8 cellular contexts compared by ENCODE assay signal in the genomic region with DNA sequence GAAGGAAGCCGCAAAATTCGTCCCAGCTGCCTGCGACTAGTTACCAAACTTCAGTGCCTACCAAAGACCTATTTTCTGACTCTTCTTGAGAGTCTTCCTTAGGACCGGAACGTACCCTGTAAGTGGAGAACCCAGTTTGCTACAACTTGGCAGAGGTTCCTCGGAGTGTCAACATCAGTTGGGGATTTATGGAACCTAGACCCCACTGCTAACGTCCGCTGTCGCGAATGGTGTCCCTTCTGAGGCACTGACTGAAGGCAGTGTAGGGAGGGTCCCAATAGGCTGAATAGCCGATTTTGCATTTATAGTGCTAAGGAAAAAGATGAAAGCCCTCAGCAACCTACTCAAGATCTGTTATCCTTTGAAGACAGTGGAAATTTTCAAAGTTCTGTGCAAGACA. TPM values are rescaled to one million over a fixed set of nuclear protein-coding genes. Genes with fewer than 3 reads are reported as not detected.
DNase-seq lines count a peak whose midpoint lies in the region; ATAC-seq and TF ChIP-seq lines count a peak whose summit lies in the region.

No MANE protein-coding gene starts in this region.

- no peak overlapping the region for H3K9ac ChIP-seq in iPS-18a (ENCODE audit: low read length)

- DNase-seq in NCI-H2227 (lab: John Stamatoyannopoulos, UW; ENCODE audit: unreplicated experiment) (peak; percentile 51), NCI-H2227 treated with DMSO at 0.1 percent for 48 hours (lab: John Stamatoyannopoulos, UW) (no peak), stomach (no peak), NCI-H146 treated with DMSO at 0.1 percent for 48 hours (lab: John Stamatoyannopoulos, UW; ENCODE audit: unreplicated experiment) (no peak)
- no peak for DNase-seq in activated CD4-positive, alpha-beta memory T cell treated with anti-CD3 and anti-CD28 coated beads for 36 hours

- ATAC-seq in GM19351 (IDR thresholded peaks at IDR 0.05; ENCODE audit: unreplicated experiment) (no peak), HG02884 (IDR thresholded peaks at IDR 0.05; ENCODE audit: unreplicated experiment) (no peak)

- peak overlapping the region; percentile 77 for H3K27ac Mint-ChIP-seq in activated CD4-positive, alpha-beta memory T cell treated with anti-CD3 and anti-CD28 coated beads for 36 hours

- no peak for TF ChIP-seq EP300 in stomach (IDR thresholded peaks at IDR 0.05)

- intact Hi-C loops in activated CD4-positive, alpha-beta memory T cell treated with anti-CD3 and anti-CD28 coated beads for 36 hours (cut with micrococcal nuclease), result loop anchor here (2.0 to 10.0 kb wide), 4 partner anchors 105 to 1283 kb away; partner anchors contain the start of genes COQ10B, PGAP1 and SLC39A10
- intact Hi-C loops in stomach (cut with DNase I; ENCODE audit: low total_unique reads), result no loop called here

- TF ChIP-seq POLR2A in stomach (IDR thresholded peaks at IDR 0.05), result no peak

- H3K27me3 Mint-ChIP-seq in activated CD4-positive, alpha-beta memory T cell treated with anti-CD3 and anti-CD28 coated beads for 36 hours, result no peaks in the 10 kb centered on the region

- H3K4me1 Mint-ChIP-seq in activated CD4-positive, alpha-beta memory T cell treated with anti-CD3 and anti-CD28 coated beads for 36 hours (ENCODE audit: low read depth), result peaks cover 43% of the 10 kb centered on the region

- H3K27me3 ChIP-seq in iPS-18a (ENCODE audit: control insufficient read depth, insufficient read depth, low read length) (peaks cover 35% of the 10 kb centered on the region), stomach (no peaks in the 10 kb centered on the region)

- CTCF ChIA-PET in activated CD4-positive, alpha-beta memory T cell treated with anti-CD3 and anti-CD28 coated beads for 36 hours (lab: Charles Lee), result interaction anchor here (0.7 to 2.9 kb wide), 4 partner anchors 9 to 104 kb away, joined by 3 to 13 read pairs (median 4); no protein-coding TSS in a partner anchor

- WGBS in stomach, 5 donors, result 9 to 16% (median 11%) methylated on average over 11 of the region's 11 CpGs

- H3K36me3 ChIP-seq in iPS-18a (ENCODE audit: control insufficient read depth, low read depth, low read length) (no peaks in the 10 kb centered on the region), stomach (no peaks in the 10 kb centered on the region)

- H3K27ac ChIP-seq in iPS-18a (ENCODE audit: low read length), result no peak overlapping the region
- H3K27ac ChIP-seq in stomach, result peak overlapping the region; percentile 30 to 97 (median 91)

- no peak for TF ChIP-seq CTCF in stomach (IDR thresholded peaks at IDR 0.05)

- H3K4me3 ChIP-seq in iPS-18a (ENCODE audit: low read length) (peak overlapping the region; percentile 49), stomach (peak overlapping the region; percentile 65 to 89 (median 78))

- H3K36me3 Mint-ChIP-seq in activated CD4-positive, alpha-beta memory T cell treated with anti-CD3 and anti-CD28 coated beads for 36 hours, result peaks cover 34% of the 10 kb centered on the region

- H3K9me3 ChIP-seq in iPS-18a (ENCODE audit: control insufficient read depth, low read depth, low read length) (no peaks in the 10 kb centered on the region), stomach (no peaks in the 10 kb centered on the region)

- peak overlapping the region; percentile 79 for H3K4me3 Mint-ChIP-seq in activated CD4-positive, alpha-beta memory T cell treated with anti-CD3 and anti-CD28 coated beads for 36 hours

- H3K9me3 Mint-ChIP-seq in activated CD4-positive, alpha-beta memory T cell treated with anti-CD3 and anti-CD28 coated beads for 36 hours, result no peaks in the 10 kb centered on the region

- POLR2A ChIA-PET in activated CD4-positive, alpha-beta memory T cell treated with anti-CD3 and anti-CD28 coated beads for 36 hours (lab: Charles Lee), result interaction anchor here (1.0 to 4.5 kb wide), 13 partner anchors 10 to 104 kb away, joined by 3 to 67 read pairs (median 9); no protein-coding TSS in a partner anchor

- H3K4me1 ChIP-seq in iPS-18a (ENCODE audit: control insufficient read depth, low read depth, low read length) (peaks cover 25% of the 10 kb centered on the region), stomach (peaks cover 0 to 28% (median 13%) of the 10 kb centered on the region in 4 donors)

RNA-seq across cellular contexts. Expression of gene STK17B, which starts 0.6 kb away (rescaled TPM):
- total RNA-seq in activated CD4-positive, alpha-beta memory T cell treated with anti-CD3 and anti-CD28 coated beads for 36 hours, result 100 to 1,000 TPM; 175 to 176 TPM
- total RNA-seq in stomach, result 10 to 100 TPM in 4 of 5 donors, 1 to 10 TPM in 1; 9.3 to 76.4 (median 18.7) TPM
- polyA plus RNA-seq in stomach, result 1 to 10 TPM; 3.4 to 8.6 (median 7.9) TPM
